Comparison of ENCODE assay signal across 21 cellular contexts in genomic region chr5:15097552-15097951, GRCh38.
DNase-seq lines count a peak whose midpoint lies in the region; ATAC-seq, FAIRE-seq and TF ChIP-seq lines count a peak whose summit lies in the region.
"Had no signal": no experiment of that assay in that cellular context is flagged by ENCODE, and none has a peak within 500 bp of the region (broad histone marks: within the 10 kb centered on the region; RNA-seq: fewer than 3 reads in every experiment).

No MANE protein-coding gene starts in this region.

- peak; percentile 92 for FAIRE-seq in urothelium cell line (lab: Jason Lieb, UNC)
- FAIRE-seq: A549, D721Med, G401.6, GM12891, GM18507 had no signal

- H3K9me3 Mint-ChIP-seq in activated naive CD8-positive, alpha-beta T cell treated with anti-CD3 and anti-CD28 coated beads, Interleukin-2, amount 10 ng/mL, durations not matched to agents 7 days and 5 days: peaks cover 8% of the 10 kb centered on the region
- no peaks in the 10 kb centered on the region for H3K9me3 Mint-ChIP-seq in activated naive CD8-positive, alpha-beta T cell treated with anti-CD3 and anti-CD28 coated beads, Interleukin-2, amount 50 U/mL, for 24 hours
- H3K9me3 Mint-ChIP-seq: CD4-positive, alpha-beta T cell had no signal

- TF ChIP-seq CTCF in HEK293 (tag by site-specific recombination; IDR thresholded peaks at IDR 0.05) (no peak), omental fat pad (IDR thresholded peaks at IDR 0.05) (no peak)

- peak overlapping the region; percentile 2 for H3K4me3 Mint-ChIP-seq in activated naive CD8-positive, alpha-beta T cell treated with anti-CD3 and anti-CD28 coated beads, Interleukin-2, amount 10 ng/mL, durations not matched to agents 7 days and 5 days
- no peak overlapping the region for H3K4me3 Mint-ChIP-seq in activated naive CD8-positive, alpha-beta T cell treated with anti-CD3 and anti-CD28 coated beads, Interleukin-2, amount 50 U/mL, for 24 hours
- H3K4me3 Mint-ChIP-seq: B cell; CD4-positive, alpha-beta T cell; CD8-positive, alpha-beta T cell had no signal

- no peaks in the 10 kb centered on the region for H3K27me3 Mint-ChIP-seq in activated naive CD8-positive, alpha-beta T cell treated with anti-CD3 and anti-CD28 coated beads, Interleukin-2, amount 10 ng/mL, durations not matched to agents 7 days and 5 days
- no peaks in the 10 kb centered on the region for H3K27me3 Mint-ChIP-seq in activated naive CD8-positive, alpha-beta T cell treated with anti-CD3 and anti-CD28 coated beads, Interleukin-2, amount 50 U/mL, for 24 hours
- H3K27me3 Mint-ChIP-seq: B cell; CD4-positive, alpha-beta T cell had no signal

- H3K36me3 ChIP-seq in HEK293 (ENCODE audit: control insufficient read depth in 2 of 2, insufficient read depth in 1 of 2, low read length in 2 of 2): no peaks in the 10 kb centered on the region
- H3K36me3 ChIP-seq: BLaER1 treated with 17β-estradiol and CSF1 and Interleukin-3, amounts not matched to agents 10 nM and 100 nM had no signal

- DNase-seq in activated naive CD8-positive, alpha-beta T cell treated with anti-CD3 and anti-CD28 coated beads, Interleukin-2, amount 10 ng/mL, durations not matched to agents 7 days and 5 days: no peak
- no peak for DNase-seq in activated naive CD8-positive, alpha-beta T cell treated with anti-CD3 and anti-CD28 coated beads, Interleukin-2, amount 50 U/mL, for 24 hours
- no peak for DNase-seq in urothelium cell line (ENCODE audit: low spot score)
- DNase-seq in omental fat pad (ENCODE audit: low spot score): no peak
- DNase-seq: AML-193; Caco-2; Calu3; CD4-positive, alpha-beta T cell; CD8-positive, alpha-beta T cell; DMS79 treated with DMSO at 0.1 percent for 48 hours; GF-D8 had no signal

- H3K4me3 ChIP-seq in HEK293 (ENCODE audit: low read depth, low read length): no peak overlapping the region
- H3K4me3 ChIP-seq: A549; BLaER1 treated with 17β-estradiol and CSF1 and Interleukin-3, amounts not matched to agents 10 nM and 100 nM had no signal

- H3K27ac ChIP-seq in HEK293 (ENCODE audit: extremely low read depth, low read depth, low read length): no peak overlapping the region
- H3K27ac ChIP-seq: 22Rv1; A549; BLaER1 treated with 17β-estradiol and CSF1 and Interleukin-3, amounts not matched to agents 10 nM and 100 nM; C4-2B had no signal

- no peaks in the 10 kb centered on the region for H3K4me1 ChIP-seq in HEK293 (ENCODE audit: control insufficient read depth, insufficient read depth, low read length)
- H3K4me1 ChIP-seq: A549; BLaER1 treated with 17β-estradiol and CSF1 and Interleukin-3, amounts not matched to agents 10 nM and 100 nM; Caco-2 had no signal

- H3K36me3 Mint-ChIP-seq in activated naive CD8-positive, alpha-beta T cell treated with anti-CD3 and anti-CD28 coated beads, Interleukin-2, amount 10 ng/mL, durations not matched to agents 7 days and 5 days: no peaks in the 10 kb centered on the region
- H3K36me3 Mint-ChIP-seq in activated naive CD8-positive, alpha-beta T cell treated with anti-CD3 and anti-CD28 coated beads, Interleukin-2, amount 50 U/mL, for 24 hours (ENCODE audit: low read depth): no peaks in the 10 kb centered on the region
- H3K36me3 Mint-ChIP-seq: CD8-positive, alpha-beta T cell had no signal

- no peaks in the 10 kb centered on the region for H3K9me3 ChIP-seq in HEK293 (ENCODE audit: control insufficient read depth, insufficient read depth, low read depth, low read length)
- H3K9me3 ChIP-seq: A549, Caco-2 had no signal

- no peak for ATAC-seq in activated naive CD8-positive, alpha-beta T cell treated with anti-CD3 and anti-CD28 coated beads, Interleukin-2, amount 10 ng/mL, durations not matched to agents 7 days and 5 days (ENCODE audit: low read depth)
- ATAC-seq in activated naive CD8-positive, alpha-beta T cell treated with anti-CD3 and anti-CD28 coated beads, Interleukin-2, amount 50 U/mL, for 24 hours: no peak
- ATAC-seq in omental fat pad (ENCODE audit: low FRiP score): no peak
- ATAC-seq: A549; CD8-positive, alpha-beta T cell had no signal

- CTCF ChIA-PET in HEK293 (lab: Yijun Ruan, JAX): no interaction called here

- no peaks in the 10 kb centered on the region for H3K4me1 Mint-ChIP-seq in activated naive CD8-positive, alpha-beta T cell treated with anti-CD3 and anti-CD28 coated beads, Interleukin-2, amount 10 ng/mL, durations not matched to agents 7 days and 5 days
- no peaks in the 10 kb centered on the region for H3K4me1 Mint-ChIP-seq in activated naive CD8-positive, alpha-beta T cell treated with anti-CD3 and anti-CD28 coated beads, Interleukin-2, amount 50 U/mL, for 24 hours
- H3K4me1 Mint-ChIP-seq: B cell had no signal

- POLR2A ChIA-PET in activated naive CD8-positive, alpha-beta T cell treated with anti-CD3 and anti-CD28 coated beads, Interleukin-2, amount 10 ng/mL, durations not matched to agents 7 days and 5 days (lab: Charles Lee): no interaction called here
- POLR2A ChIA-PET in HEK293 (lab: Yijun Ruan, JAX): no interaction called here

- no peak overlapping the region for H3K27ac Mint-ChIP-seq in activated naive CD8-positive, alpha-beta T cell treated with anti-CD3 and anti-CD28 coated beads, Interleukin-2, amount 10 ng/mL, durations not matched to agents 7 days and 5 days
- no peak overlapping the region for H3K27ac Mint-ChIP-seq in activated naive CD8-positive, alpha-beta T cell treated with anti-CD3 and anti-CD28 coated beads, Interleukin-2, amount 50 U/mL, for 24 hours
- H3K27ac Mint-ChIP-seq: B cell; CD4-positive, alpha-beta T cell; CD8-positive, alpha-beta T cell had no signal

TF ChIP-seq in HEK293, 187 proteins besides CTCF, POLR2A, EP300 and RAD21:
- TF ChIP-seq, protein P1, sequence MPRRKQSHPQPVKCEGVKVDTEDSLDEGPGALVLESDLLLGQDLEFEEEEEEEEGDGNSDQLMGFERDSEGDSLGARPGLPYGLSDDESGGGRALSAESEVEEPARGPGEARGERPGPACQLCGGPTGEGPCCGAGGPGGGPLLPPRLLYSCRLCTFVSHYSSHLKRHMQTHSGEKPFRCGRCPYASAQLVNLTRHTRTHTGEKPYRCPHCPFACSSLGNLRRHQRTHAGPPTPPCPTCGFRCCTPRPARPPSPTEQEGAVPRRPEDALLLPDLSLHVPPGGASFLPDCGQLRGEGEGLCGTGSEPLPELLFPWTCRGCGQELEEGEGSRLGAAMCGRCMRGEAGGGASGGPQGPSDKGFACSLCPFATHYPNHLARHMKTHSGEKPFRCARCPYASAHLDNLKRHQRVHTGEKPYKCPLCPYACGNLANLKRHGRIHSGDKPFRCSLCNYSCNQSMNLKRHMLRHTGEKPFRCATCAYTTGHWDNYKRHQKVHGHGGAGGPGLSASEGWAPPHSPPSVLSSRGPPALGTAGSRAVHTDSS (tag by site-specific recombination; IDR thresholded peaks at IDR 0.05): peak; percentile 66
- TF ChIP-seq ZNF596 (tag by site-specific recombination; IDR thresholded peaks at IDR 0.05): no peak
